Comparison of ENCODE assay signal across 10 cellular contexts in the genomic region with DNA sequence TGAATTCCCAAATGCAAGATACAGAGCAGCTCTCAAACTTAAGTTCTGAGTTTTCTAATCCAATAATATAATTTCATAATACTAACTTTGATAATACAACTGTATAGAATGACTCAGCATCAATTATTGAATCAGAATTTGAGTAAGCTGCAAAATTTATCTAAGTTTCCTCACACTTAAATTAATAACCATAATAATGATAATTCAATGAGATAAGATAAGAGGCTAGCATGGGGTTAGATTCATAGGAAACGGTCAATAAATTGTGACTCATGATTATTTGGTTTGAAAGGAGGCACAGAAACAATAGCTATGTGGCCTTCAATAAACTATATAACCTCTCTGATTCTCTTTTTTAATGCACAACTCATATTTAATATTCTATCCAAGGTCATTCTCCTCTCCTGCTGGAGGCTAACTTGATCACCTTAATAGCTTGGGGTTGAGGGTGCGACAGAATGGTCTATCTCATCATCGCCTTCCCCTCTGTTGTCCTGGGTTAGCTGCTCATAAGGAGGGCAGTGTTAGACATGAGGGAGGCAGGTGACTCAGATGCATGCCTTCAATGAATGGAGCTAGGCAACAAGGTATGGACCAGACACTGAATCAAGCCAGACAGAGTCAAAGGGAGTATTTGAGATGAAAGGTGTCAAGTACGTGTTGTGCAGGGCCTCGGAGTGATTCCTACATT. TPM values are rescaled to one million over a fixed set of nuclear protein-coding genes. Genes with fewer than 3 reads are reported as not detected.
DNase-seq lines count a peak whose midpoint lies in the region; ATAC-seq, FAIRE-seq and TF ChIP-seq lines count a peak whose summit lies in the region.
"Had no signal": no experiment of that assay in that cellular context is flagged by ENCODE, and none has a peak within 500 bp of the region (broad histone marks: within the 10 kb centered on the region; RNA-seq: fewer than 3 reads in every experiment).

No MANE protein-coding gene starts in this region.

- peak; percentile 23 for TF ChIP-seq POLR2A in endothelial cell of umbilical vein (IDR thresholded peaks at IDR 0.05; ENCODE audit: low read depth, low read length)

- CTCF ChIA-PET in endothelial cell of umbilical vein (lab: Charles Lee), result interaction anchor here (0.9 to 6.5 kb wide), 23 partner anchors 11 to 444 kb away, joined by 3 to 146 read pairs (median 6); no protein-coding TSS in a partner anchor

- no peaks in the 10 kb centered on the region for H3K27me3 ChIP-seq in RWPE2 (ENCODE audit: insufficient read depth, poor library complexity, severe bottlenecking)
- peaks cover 4 to 7% of the 10 kb centered on the region in 2 experiments for H3K27me3 ChIP-seq in endothelial cell of umbilical vein (ENCODE audit: control insufficient read depth in 2 of 2, insufficient read depth in 2 of 2, low read length in 2 of 2)

- POLR2A ChIA-PET in endothelial cell of umbilical vein (lab: Charles Lee), result interaction anchor here (1.0 to 2.2 kb wide), 3 partner anchors 11 to 29 kb away, joined by 3 to 6 read pairs (median 3); no protein-coding TSS in a partner anchor

- no peak for ATAC-seq in stimulated activated naive CD8-positive, alpha-beta T cell treated with anti-CD3 and anti-CD28 coated beads, Interleukin-15, Interleukin-2, amounts not matched to agents 100 U/mL and 50 U/mL, for 24 hours
- 0 out of 3 replicates have a peak, but pooled peaks have one; percentile 19 for ATAC-seq in RWPE2 (ENCODE audit: low read depth)
- no peak for ATAC-seq in GM21723 (IDR thresholded peaks at IDR 0.05; ENCODE audit: unreplicated experiment)
- no peak for ATAC-seq in HG03039 (IDR thresholded peaks at IDR 0.05; ENCODE audit: unreplicated experiment)

- TF ChIP-seq CTCF in RWPE2 (IDR thresholded peaks at IDR 0.05; ENCODE audit: poor library complexity, severe bottlenecking), result no peak
- no peak for TF ChIP-seq CTCF in endothelial cell of umbilical vein (IDR thresholded peaks at IDR 0.05; ENCODE audit: extremely low read depth in 1 of 2, insufficient read depth in 1 of 2, low read depth in 1 of 2, low read length in 2 of 2)
- no peak for TF ChIP-seq CTCF in nephron progenitor cell (IDR thresholded peaks at IDR 0.05)

- H3K9me1 ChIP-seq in endothelial cell of umbilical vein (replicated peaks; ENCODE audit: control insufficient read depth, extremely low read depth, insufficient read depth, low read length), result no peaks in the 10 kb centered on the region

- H3K27ac Mint-ChIP-seq in stimulated activated naive CD8-positive, alpha-beta T cell treated with anti-CD3 and anti-CD28 coated beads, Interleukin-15, Interleukin-2, amounts not matched to agents 100 ng/mL and 50 ng/mL, for 24 hours, result peak overlapping the region; percentile 94
- H3K27ac Mint-ChIP-seq in nephron progenitor cell, result no peak overlapping the region

- H4K20me1 ChIP-seq in endothelial cell of umbilical vein (replicated peaks; ENCODE audit: control insufficient read depth, extremely low read depth, insufficient read depth, low read length), result no peaks in the 10 kb centered on the region

- no peak overlapping the region for H3K4me3 Mint-ChIP-seq in stimulated activated naive CD8-positive, alpha-beta T cell treated with anti-CD3 and anti-CD28 coated beads, Interleukin-15, Interleukin-2, amounts not matched to agents 100 ng/mL and 50 ng/mL, for 24 hours
- H3K4me3 Mint-ChIP-seq in nephron progenitor cell, result no peak overlapping the region

- no peak overlapping the region for H3K9ac ChIP-seq in endothelial cell of umbilical vein (replicated peaks; ENCODE audit: extremely low read depth, insufficient read depth, low read length)

- dilution Hi-C loops in endothelial cell of umbilical vein (cut with MboI; ENCODE audit: extremely low pct_ligation_motif_present, low sequenced_read_pairs), result no loop called here

- BruUV-seq in endothelial cell of umbilical vein (replicated peaks; lab: Mats Ljungman, UMichigan), result no TSS peak

- no peaks in the 10 kb centered on the region for H3K27me3 Mint-ChIP-seq in stimulated activated naive CD8-positive, alpha-beta T cell treated with anti-CD3 and anti-CD28 coated beads, Interleukin-15, Interleukin-2, amounts not matched to agents 100 ng/mL and 50 ng/mL, for 24 hours
- H3K27me3 Mint-ChIP-seq in nephron progenitor cell (ENCODE audit: low read depth, poor library complexity), result peaks cover 7% of the 10 kb centered on the region

- H3K4me2 ChIP-seq in endothelial cell of umbilical vein (ENCODE audit: insufficient read depth, low read length), result peak overlapping the region; percentile 50

- peaks cover 7% of the 10 kb centered on the region for H3K9me3 ChIP-seq in RWPE2 (ENCODE audit: severe bottlenecking)
- H3K9me3 ChIP-seq in endothelial cell of umbilical vein (replicated peaks; ENCODE audit: control insufficient read depth, insufficient read depth, low read length), result no peaks in the 10 kb centered on the region
- H3K9me3 ChIP-seq: thoracic aorta had no signal

- H3K36me3 Mint-ChIP-seq in stimulated activated naive CD8-positive, alpha-beta T cell treated with anti-CD3 and anti-CD28 coated beads, Interleukin-15, Interleukin-2, amounts not matched to agents 100 ng/mL and 50 ng/mL, for 24 hours (ENCODE audit: low read depth), result no peaks in the 10 kb centered on the region
- no peaks in the 10 kb centered on the region for H3K36me3 Mint-ChIP-seq in nephron progenitor cell (ENCODE audit: low read depth)

- H3K4me1 ChIP-seq in RWPE2 (ENCODE audit: insufficient read depth, poor library complexity, severe bottlenecking) (peaks cover 6% of the 10 kb centered on the region), endothelial cell of umbilical vein (ENCODE audit: control insufficient read depth, extremely low read depth, insufficient read depth, low read length) (peaks cover 32% of the 10 kb centered on the region)

- no peaks in the 10 kb centered on the region for H3K9me3 Mint-ChIP-seq in stimulated activated naive CD8-positive, alpha-beta T cell treated with anti-CD3 and anti-CD28 coated beads, Interleukin-15, Interleukin-2, amounts not matched to agents 100 ng/mL and 50 ng/mL, for 24 hours
- H3K9me3 Mint-ChIP-seq in nephron progenitor cell, result peaks cover 26% of the 10 kb centered on the region

- no peak for FAIRE-seq in endothelial cell of umbilical vein (lab: Jason Lieb, UNC)

- peaks cover 40% of the 10 kb centered on the region for H3K4me1 Mint-ChIP-seq in stimulated activated naive CD8-positive, alpha-beta T cell treated with anti-CD3 and anti-CD28 coated beads, Interleukin-15, Interleukin-2, amounts not matched to agents 100 ng/mL and 50 ng/mL, for 24 hours (ENCODE audit: low read depth)
- peaks cover 7% of the 10 kb centered on the region for H3K4me1 Mint-ChIP-seq in nephron progenitor cell

- H3K79me2 ChIP-seq in endothelial cell of umbilical vein (ENCODE audit: control insufficient read depth, insufficient read depth, low read length), result no peaks in the 10 kb centered on the region

- in situ Hi-C loops in KBM-7 (cut with MboI; ENCODE audit: low pct_unique_long_range_greater_than_20kb, low sequenced_read_pairs), result loop anchor here (10.0 to 25.0 kb wide), 2 partner anchors 53 to 170 kb away; partner anchors contain the start of gene ARHGAP25

- DNase-seq in stimulated activated naive CD8-positive, alpha-beta T cell treated with anti-CD3 and anti-CD28 coated beads, Interleukin-15, Interleukin-2, amounts not matched to agents 100 U/mL and 50 U/mL, for 24 hours, result no peak
- DNase-seq in RWPE2 (ENCODE audit: low spot score), result no peak
- peak; percentile 38 for DNase-seq in endothelial cell of umbilical vein (ENCODE audit: low read depth, low spot score)
- no peak for DNase-seq in nephron progenitor cell
- DNase-seq in KBM-7, result no peak
- DNase-seq: hippocampal formation had no signal

- H3K27ac ChIP-seq in RWPE2 (ENCODE audit: poor library complexity, severe bottlenecking) (no peak overlapping the region), endothelial cell of umbilical vein (ENCODE audit: insufficient read depth, low read depth, low read length) (peak overlapping the region; percentile 43)
- H3K27ac ChIP-seq: thoracic aorta had no signal

- H2AFZ ChIP-seq in endothelial cell of umbilical vein (ENCODE audit: low read depth, low read length), result no peak overlapping the region

- intact Hi-C loops in endothelial cell of umbilical vein (cut with micrococcal nuclease), result loop anchor here (5.0 kb wide), 1 partner anchor 440 kb away; the partner anchor contains the start of genes APLF and FBXO48

- no peaks in the 10 kb centered on the region for H3K36me3 ChIP-seq in RWPE2 (ENCODE audit: low read depth)
- no peaks in the 10 kb centered on the region for H3K36me3 ChIP-seq in endothelial cell of umbilical vein (ENCODE audit: control insufficient read depth in 2 of 2, extremely low read depth in 1 of 2, insufficient read depth in 2 of 2, low read length in 2 of 2)
- H3K36me3 ChIP-seq: thoracic aorta had no signal

- H3K4me3 ChIP-seq in RWPE2 (ENCODE audit: severe bottlenecking) (no peak overlapping the region), endothelial cell of umbilical vein (replicated peaks in 1 of 3; ENCODE audit: insufficient read depth in 1 of 3, low read depth in 1 of 3, low read length in 3 of 3) (no peak overlapping the region)
- H3K4me3 ChIP-seq: thoracic aorta had no signal

TF ChIP-seq in endothelial cell of umbilical vein, 7 proteins besides CTCF, POLR2A, EP300 and RAD21 (continues in another document):
- no peak for TF ChIP-seq EZH2 (IDR thresholded peaks at IDR 0.05; ENCODE audit: borderline replicate concordance, low read depth, low read length, severe bottlenecking)
- TF ChIP-seq FOS (IDR thresholded peaks at IDR 0.05; ENCODE audit: borderline replicate concordance, insufficient read depth, low read length), result peak; percentile 63
- TF ChIP-seq GATA2 (IDR thresholded peaks at IDR 0.05; ENCODE audit: insufficient read depth, insufficient read length, low read depth, low read length), result peak; percentile 91

RNA-seq across cellular contexts. Expression of gene BMP10, which starts 36.2 kb away (rescaled TPM):
- total RNA-seq in endothelial cell of umbilical vein, result not detected in 2 replicates
- polyA plus RNA-seq in endothelial cell of umbilical vein, result not detected in 2 replicates
- polyA plus RNA-seq in endothelial cell of umbilical vein (2011; cell fraction: cytosol; rRNA removed), result not detected in 2 replicates
- not detected in 2 replicates for polyA plus RNA-seq in endothelial cell of umbilical vein (2011; cell fraction: nucleus; rRNA removed)
- polyA plus RNA-seq in endothelial cell of umbilical vein (2012), result not detected in 2 replicates
- not detected in 2 replicates for polyA minus RNA-seq in endothelial cell of umbilical vein
- polyA minus RNA-seq in endothelial cell of umbilical vein (2011; cell fraction: cytosol; rRNA and poly(A)+ RNA removed), result not detected
- not detected in 2 replicates for polyA minus RNA-seq in endothelial cell of umbilical vein (2011; cell fraction: nucleus; rRNA and poly(A)+ RNA removed)
- total RNA-seq: thoracic aorta had no signal

RNA-seq across cellular contexts. Expression of gene GKN2, which starts 45.3 kb away (rescaled TPM):
- not detected in 2 replicates for total RNA-seq in endothelial cell of umbilical vein
- not detected in 2 replicates for polyA plus RNA-seq in endothelial cell of umbilical vein
- not detected in 2 replicates for polyA plus RNA-seq in endothelial cell of umbilical vein (2011; cell fraction: cytosol; rRNA removed)
- polyA plus RNA-seq in endothelial cell of umbilical vein (2011; cell fraction: nucleus; rRNA removed), result not detected in 2 replicates
- polyA plus RNA-seq in endothelial cell of umbilical vein (2012), result not detected in 2 replicates
- not detected in 2 replicates for polyA minus RNA-seq in endothelial cell of umbilical vein
- not detected for polyA minus RNA-seq in endothelial cell of umbilical vein (2011; cell fraction: cytosol; rRNA and poly(A)+ RNA removed)
- polyA minus RNA-seq in endothelial cell of umbilical vein (2011; cell fraction: nucleus; rRNA and poly(A)+ RNA removed), result not detected in 2 replicates
